In genomic region chr11:2995893-2996554, GRCh38 we compare ENCODE assay signal across 10 cellular contexts.
"Had no signal": no experiment of that assay in that cellular context is flagged by ENCODE, and none has a peak within 500 bp of the region (broad histone marks: within the 10 kb centered on the region; RNA-seq: fewer than 3 reads in every experiment).

No MANE protein-coding gene starts in this region.

- H3K27me3 Mint-ChIP-seq: naive thymus-derived CD4-positive, alpha-beta T cell had no signal

- DNase-seq: activated effector memory CD4-positive, alpha-beta T cell treated with Interleukin-2 at 50 U/mL for 16 hours; aorta; esophagus squamous epithelium; foreskin fibroblast; heart left ventricle; naive thymus-derived CD4-positive, alpha-beta T cell; occipital lobe; stimulated activated CD4-positive, alpha-beta T cell treated with anti-CD3 and anti-CD28 coated beads, Interleukin-12 subunit alpha, Interleukin-12 subunit beta, amount 100 ng/mL, for 4 hours; stimulated activated naive CD4-positive, alpha-beta T cell had no signal

- ATAC-seq: heart left ventricle; naive thymus-derived CD4-positive, alpha-beta T cell had no signal

- H3K27me3 ChIP-seq: esophagus squamous epithelium, heart left ventricle, SJSA1 had no signal

- H3K4me3 Mint-ChIP-seq: naive thymus-derived CD4-positive, alpha-beta T cell had no signal

- H3K9me3 ChIP-seq: esophagus squamous epithelium, heart left ventricle, SJSA1 had no signal

- H3K27ac ChIP-seq: esophagus squamous epithelium, heart left ventricle, SJSA1 had no signal

- H3K4me3 ChIP-seq: esophagus squamous epithelium, heart left ventricle, SJSA1 had no signal
